Comparison of ENCODE assay signal across 15 cellular contexts in genomic region chr5:17256171-17256570, GRCh38. TPM values are rescaled to one million over a fixed set of nuclear protein-coding genes. Genes with fewer than 3 reads are reported as not detected.
"Had no signal": no experiment of that assay in that cellular context is flagged by ENCODE, and none has a peak within 500 bp of the region (broad histone marks: within the 10 kb centered on the region; RNA-seq: fewer than 3 reads in every experiment).

No MANE protein-coding gene starts in this region.

- H3K36me3 ChIP-seq: esophagus squamous epithelium, pancreas, uterus, WERI-Rb-1 had no signal

- FAIRE-seq: astrocyte, pancreas had no signal

- H3K27me3 ChIP-seq: esophagus squamous epithelium, foreskin keratinocyte, uterus had no signal

- H3K9me3 ChIP-seq: esophagus squamous epithelium, pancreas, uterus had no signal

- ATAC-seq: activated CD8-positive, alpha-beta T cell treated with anti-CD3 and anti-CD28 coated beads, Interleukin-2, amount 10 ng/mL, durations not matched to agents 7 days and 5 days; foreskin keratinocyte had no signal

- DNase-seq: activated CD4-positive, alpha-beta T cell treated with anti-CD3 and anti-CD28 coated beads for 48 hours; activated CD8-positive, alpha-beta memory T cell treated with anti-CD3 and anti-CD28 coated beads, Interleukin-2, amount 50 U/mL, for 48 hours; activated CD8-positive, alpha-beta T cell treated with anti-CD3 and anti-CD28 coated beads, Interleukin-2, amount 10 ng/mL, durations not matched to agents 7 days and 5 days; activated naive CD4-positive, alpha-beta T cell treated with anti-CD3 and anti-CD28 coated beads for 36 hours; esophagus squamous epithelium; foreskin keratinocyte; head of caudate nucleus; mesendoderm; nephron progenitor cell; pancreas; stimulated activated CD4-positive, alpha-beta T cell treated with anti-CD3 and anti-CD28 coated beads, Interleukin-15, amount 100 ng/mL, for 24 hours; stimulated activated CD4-positive, alpha-beta T cell treated with anti-CD3 and anti-CD28 coated beads, Interleukin-4, amount 100 ng/mL, for 24 hours; uterus; WERI-Rb-1 had no signal

- H3K4me3 ChIP-seq: esophagus squamous epithelium, pancreas, uterus had no signal

- H3K27ac ChIP-seq: esophagus squamous epithelium, foreskin keratinocyte, pancreas, uterus, WERI-Rb-1 had no signal

- H3K4me1 ChIP-seq: esophagus squamous epithelium, pancreas, uterus had no signal

RNA-seq across cellular contexts. Expression of gene BASP1, which starts 38.7 kb away (rescaled TPM):
- total RNA-seq: activated CD8-positive, alpha-beta T cell treated with anti-CD3 and anti-CD28 coated beads, Interleukin-2, amount 10 ng/mL, durations not matched to agents 7 days and 5 days had no signal
